Comparison of ENCODE assay signal across 9 cellular contexts in genomic region chr7:114930829-114931655, GRCh38. TPM values are rescaled to one million over a fixed set of nuclear protein-coding genes. Genes with fewer than 3 reads are reported as not detected.
DNase-seq lines count a peak whose midpoint lies in the region; ATAC-seq lines count a peak whose summit lies in the region.
"Had no signal": no experiment of that assay in that cellular context is flagged by ENCODE, and none has a peak within 500 bp of the region (broad histone marks: within the 10 kb centered on the region; RNA-seq: fewer than 3 reads in every experiment).

No MANE protein-coding gene starts in this region.

- H3K4me1 ChIP-seq in adipocyte (ENCODE audit: control insufficient read depth, insufficient read depth, low read length), result peaks cover 85% of the 10 kb centered on the region

- H3K9me3 Mint-ChIP-seq in activated CD4-positive, alpha-beta T cell treated with anti-CD3 and anti-CD28 coated beads, Interleukin-2, amount 10 ng/mL, durations not matched to agents 7 days and 5 days, result no peaks in the 10 kb centered on the region
- H3K9me3 Mint-ChIP-seq: neural crest cell had no signal

- H3K27me3 Mint-ChIP-seq in activated CD4-positive, alpha-beta T cell treated with anti-CD3 and anti-CD28 coated beads, Interleukin-2, amount 10 ng/mL, durations not matched to agents 7 days and 5 days, result no peaks in the 10 kb centered on the region

- H3K4me3 Mint-ChIP-seq in activated CD4-positive, alpha-beta T cell treated with anti-CD3 and anti-CD28 coated beads, Interleukin-2, amount 10 ng/mL, durations not matched to agents 7 days and 5 days, result peak overlapping the region; percentile 70
- H3K4me3 Mint-ChIP-seq: neural crest cell had no signal

- H3K9ac ChIP-seq in adipocyte (ENCODE audit: low read length), result peak overlapping the region; percentile 70

- H3K36me3 Mint-ChIP-seq in activated CD4-positive, alpha-beta T cell treated with anti-CD3 and anti-CD28 coated beads, Interleukin-2, amount 10 ng/mL, durations not matched to agents 7 days and 5 days (ENCODE audit: low read depth), result peaks cover 41% of the 10 kb centered on the region

- CTCF ChIA-PET in activated CD4-positive, alpha-beta T cell treated with anti-CD3 and anti-CD28 coated beads, Interleukin-2, amount 10 ng/mL, durations not matched to agents 7 days and 5 days (lab: Charles Lee), result interaction anchor here (1.6 kb wide), 1 partner anchor 18 kb away, joined by 3 read pairs; no protein-coding TSS in a partner anchor

- H3K27me3 ChIP-seq in adipocyte (replicated peaks; ENCODE audit: control insufficient read depth, insufficient read depth, low read length) (no peaks in the 10 kb centered on the region), MG63 (no peaks in the 10 kb centered on the region)

- peaks cover 37% of the 10 kb centered on the region for H3K4me1 Mint-ChIP-seq in activated CD4-positive, alpha-beta T cell treated with anti-CD3 and anti-CD28 coated beads, Interleukin-2, amount 10 ng/mL, durations not matched to agents 7 days and 5 days
- H3K4me1 Mint-ChIP-seq: neural crest cell had no signal

- H3K36me3 ChIP-seq in adipocyte (ENCODE audit: control insufficient read depth, insufficient read depth, low read length, severe bottlenecking) (peaks cover 30% of the 10 kb centered on the region), MG63 (peaks cover under 1% of the 10 kb centered on the region)

- POLR2A ChIA-PET in activated CD4-positive, alpha-beta T cell treated with anti-CD3 and anti-CD28 coated beads, Interleukin-2, amount 10 ng/mL, durations not matched to agents 7 days and 5 days (lab: Charles Lee), result no interaction called here

- H3K4me3 ChIP-seq in adipocyte (ENCODE audit: low read length), result peak overlapping the region; percentile 65
- no peak overlapping the region for H3K4me3 ChIP-seq in MG63

- H3K9me3 ChIP-seq in adipocyte (ENCODE audit: control insufficient read depth, low read length), result no peaks in the 10 kb centered on the region
- no peaks in the 10 kb centered on the region for H3K9me3 ChIP-seq in MG63

- no peak for DNase-seq in activated CD4-positive, alpha-beta T cell treated with anti-CD3 and anti-CD28 coated beads, Interleukin-2, amount 10 ng/mL, durations not matched to agents 7 days and 5 days
- no peak for DNase-seq in activated CD4-positive, alpha-beta T cell treated with anti-CD3 and anti-CD28 coated beads for 4 hours
- DNase-seq in adipocyte (ENCODE audit: low read depth) (peak; percentile 74), MG63 (no peak), NCI-H748 treated with DMSO at 0.1 percent for 48 hours (lab: John Stamatoyannopoulos, UW) (no peak), NCI-H774 (lab: John Stamatoyannopoulos, UW) (no peak)
- DNase-seq in stimulated activated naive CD8-positive, alpha-beta T cell treated with anti-CD3 and anti-CD28 coated beads, Interleukin-15, Interleukin-2, amounts not matched to agents 100 U/mL and 50 U/mL, for 24 hours, result no peak

- H3K27ac Mint-ChIP-seq in activated CD4-positive, alpha-beta T cell treated with anti-CD3 and anti-CD28 coated beads, Interleukin-2, amount 10 ng/mL, durations not matched to agents 7 days and 5 days, result peak overlapping the region; percentile 86

- ATAC-seq in HG03135 (IDR thresholded peaks at IDR 0.05; ENCODE audit: unreplicated experiment), result peak; percentile 44
- ATAC-seq in stimulated activated naive CD8-positive, alpha-beta T cell treated with anti-CD3 and anti-CD28 coated beads, Interleukin-15, Interleukin-2, amounts not matched to agents 100 U/mL and 50 U/mL, for 24 hours, result peak; percentile 51

RNA-seq across cellular contexts. Expression of gene MDFIC, which starts 9.1 kb away (rescaled TPM):
- 10 to 100 TPM; 75.4 to 91.2 TPM for total RNA-seq in activated CD4-positive, alpha-beta T cell treated with anti-CD3 and anti-CD28 coated beads, Interleukin-2, amount 10 ng/mL, durations not matched to agents 7 days and 5 days
- 28.6 and 29.7 TPM in 2 replicates for total RNA-seq in MG63 (2014; rRNA removed; shearing (Covaris generic); ENCODE audit: low replicate concordance)
